ENCODE assay signal across 10 cellular contexts in the genomic region with DNA sequence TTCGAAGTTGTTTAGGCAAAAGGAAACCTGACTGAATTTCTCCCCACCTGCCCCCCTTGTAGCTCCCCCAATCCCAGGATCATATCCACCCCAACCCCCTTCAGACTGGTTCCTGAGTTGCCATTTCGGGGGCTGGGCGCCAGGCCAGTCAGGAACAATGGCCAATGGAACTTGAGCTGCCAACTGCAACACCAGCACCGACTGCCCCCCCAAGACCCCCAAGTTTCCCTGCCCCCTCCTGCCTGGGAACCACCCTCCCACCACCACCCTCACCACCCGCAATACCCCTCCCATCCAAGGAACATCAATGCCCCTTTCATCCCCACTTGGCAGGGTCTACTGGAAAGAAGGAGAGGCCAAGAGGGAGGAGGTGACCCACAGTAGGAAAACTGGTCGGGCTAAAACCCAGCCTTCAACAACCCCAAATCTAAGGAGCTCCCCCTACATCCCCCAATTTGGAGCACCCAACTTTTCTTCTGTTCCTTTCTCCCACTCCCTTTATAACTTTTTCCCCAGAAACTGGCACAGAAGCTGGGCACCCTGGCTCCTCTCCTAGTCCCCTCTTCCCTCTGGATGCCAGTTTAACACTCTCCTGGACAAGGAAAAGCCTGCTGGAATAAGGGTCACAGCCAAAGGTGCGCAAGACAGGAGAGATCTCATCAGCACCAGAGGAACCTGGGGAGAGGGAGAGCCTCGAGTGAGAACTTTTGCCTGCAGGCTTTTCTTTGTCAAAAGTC. TPM values are rescaled to one million over a fixed set of nuclear protein-coding genes. Genes with fewer than 3 reads are reported as not detected.
A peak's percentile ranks its signal among the peaks of the same experiment; 100 is the strongest.
DNase-seq lines count a peak whose midpoint lies in the region; ATAC-seq and TF ChIP-seq lines count a peak whose summit lies in the region.
"Had no signal": no experiment of that assay in that cellular context is flagged by ENCODE, and none has a peak within 500 bp of the region (broad histone marks: within the 10 kb centered on the region; RNA-seq: fewer than 3 reads in every experiment).

No MANE protein-coding gene starts in this region.

- H3K4me2 ChIP-seq in neuronal stem cell (ENCODE audit: insufficient read depth, low read length, poor library complexity, severe bottlenecking), result peak overlapping the region; percentile 94

- H3K4me1 ChIP-seq in cardiac muscle cell (ENCODE audit: low read depth), result peaks cover 35% of the 10 kb centered on the region
- H3K4me1 ChIP-seq in right cardiac atrium (ENCODE audit: control insufficient read depth, insufficient read depth, low read length), result peaks cover 12% of the 10 kb centered on the region
- peaks cover 4 to 13% of the 10 kb centered on the region in 2 donors for H3K4me1 ChIP-seq in neuronal stem cell (ENCODE audit: control insufficient read depth in 2 of 2, insufficient read depth in 1 of 2, low read depth in 1 of 2, low read length in 2 of 2)
- H3K4me1 ChIP-seq in upper lobe of right lung, result peaks cover 15% of the 10 kb centered on the region

- H4K8ac ChIP-seq in neuronal stem cell (ENCODE audit: low read depth, low read length), result no peak overlapping the region

- peaks cover 0 to 4% (median 1%) of the 10 kb centered on the region in 7 donors for H3K9me3 Mint-ChIP-seq in CD14-positive monocyte

- H2BK5ac ChIP-seq in neuronal stem cell (ENCODE audit: low read length), result peak overlapping the region; percentile 5

- H3K4me3 ChIP-seq in cardiac muscle cell (peak overlapping the region; percentile 65), right cardiac atrium (ENCODE audit: low read length) (no peak overlapping the region), neuronal stem cell (ENCODE audit: low read length in 2 of 2) (no peak overlapping the region), upper lobe of right lung (no peak overlapping the region)

- H3K9ac ChIP-seq in neuronal stem cell (ENCODE audit: low read depth, low read length, poor library complexity), result no peak overlapping the region

- peak overlapping the region in 1 of 7 donors; percentile 2 for H3K27ac Mint-ChIP-seq in CD14-positive monocyte

- TF ChIP-seq CTCF in cardiac muscle cell (IDR thresholded peaks at IDR 0.05; ENCODE audit: low read depth, low read length) (no peak), upper lobe of right lung (IDR thresholded peaks at IDR 0.05) (no peak), CD14-positive monocyte (IDR thresholded peaks at IDR 0.05) (no peak)

- peak overlapping the region in 1 of 2 donors; percentile 92 for H3K4me3 Mint-ChIP-seq in CD14-positive monocyte

- H3K14ac ChIP-seq in neuronal stem cell (ENCODE audit: low read length), result no peak overlapping the region

- peaks cover 1% of the 10 kb centered on the region for H3K36me3 ChIP-seq in cardiac muscle cell
- no peaks in the 10 kb centered on the region for H3K36me3 ChIP-seq in neuronal stem cell (replicated peaks in 1 of 2; ENCODE audit: control insufficient read depth in 2 of 2, insufficient read depth in 2 of 2, low read length in 2 of 2)
- peaks cover 6% of the 10 kb centered on the region for H3K36me3 ChIP-seq in upper lobe of right lung

- H3K9me3 ChIP-seq in cardiac muscle cell (ENCODE audit: low read depth) (no peaks in the 10 kb centered on the region), right cardiac atrium (ENCODE audit: control insufficient read depth, low read length) (no peaks in the 10 kb centered on the region), neuronal stem cell (replicated peaks in 1 of 2; ENCODE audit: control insufficient read depth in 2 of 2, insufficient read depth in 1 of 2, low read depth in 1 of 2, low read length in 2 of 2) (peaks cover 0 to 6% of the 10 kb centered on the region in 2 donors), upper lobe of right lung (no peaks in the 10 kb centered on the region)

- no peak overlapping the region for H2BK120ac ChIP-seq in neuronal stem cell (ENCODE audit: low read depth, low read length)

- no peak for ATAC-seq in left cardiac atrium
- no peak for ATAC-seq in right cardiac atrium
- no peak for ATAC-seq in upper lobe of right lung

- no peak overlapping the region for H2BK12ac ChIP-seq in neuronal stem cell (ENCODE audit: low read length)

- no peaks in the 10 kb centered on the region for H3K27me3 ChIP-seq in cardiac muscle cell
- H3K27me3 ChIP-seq in right cardiac atrium (ENCODE audit: control insufficient read depth, insufficient read depth), result no peaks in the 10 kb centered on the region
- H3K27me3 ChIP-seq in neuronal stem cell (ENCODE audit: control insufficient read depth in 3 of 3, insufficient read depth in 3 of 3, low read depth in 1 of 3, low read length in 3 of 3), result peaks cover 8 to 93% (median 36%) of the 10 kb centered on the region in 3 experiments
- no peaks in the 10 kb centered on the region for H3K27me3 ChIP-seq in upper lobe of right lung

- H2AFZ ChIP-seq in neuronal stem cell (ENCODE audit: low read length), result no peak overlapping the region

- H3K27ac ChIP-seq in cardiac muscle cell (peak overlapping the region; percentile 92), right cardiac atrium (ENCODE audit: low read length) (peak overlapping the region; percentile 92), neuronal stem cell (replicated peaks; ENCODE audit: low read length) (no peak overlapping the region), upper lobe of right lung (peak overlapping the region; percentile 88)

- no peak overlapping the region for H2BK15ac ChIP-seq in neuronal stem cell (ENCODE audit: low read length)

- H3K18ac ChIP-seq in neuronal stem cell (ENCODE audit: low read length), result peak overlapping the region; percentile 55

- no peaks in the 10 kb centered on the region for H3K79me1 ChIP-seq in neuronal stem cell (ENCODE audit: low read depth, low read length)

- no peak overlapping the region for H3K23ac ChIP-seq in neuronal stem cell (ENCODE audit: low read depth, low read length, poor library complexity)

- H3K36me3 Mint-ChIP-seq in CD14-positive monocyte, result peaks cover 0 to 1% of the 10 kb centered on the region in 2 donors

- H4K91ac ChIP-seq in neuronal stem cell (ENCODE audit: low read depth, low read length, poor library complexity), result no peak overlapping the region

- H3K4me1 Mint-ChIP-seq in CD14-positive monocyte, result peaks cover 38% of the 10 kb centered on the region

- H3K4ac ChIP-seq in neuronal stem cell (ENCODE audit: low read length), result no peak overlapping the region

- H2AK5ac ChIP-seq in neuronal stem cell (ENCODE audit: low read depth, low read length), result peak overlapping the region; percentile 36

- WGBS in right cardiac atrium, result 43% methylated on average over 8 of the region's 8 CpGs
- WGBS in neuronal stem cell (ENCODE audit: extremely low coverage in 2 of 2, insufficient read length in 2 of 2, insufficient replicate concordance in 1 of 2), 2 donors, result no CpG with 5 or more reads among the region's 8 CpGs

- intact Hi-C loops in left cardiac atrium (cut with DNase I) (no loop called here), right cardiac atrium (cut with DNase I) (no loop called here), upper lobe of right lung (cut with DNase I) (no loop called here), CD14-positive monocyte (cut with micrococcal nuclease) (no loop called here)

- peaks cover 43 to 53% (median 44%) of the 10 kb centered on the region in 3 donors for H3K27me3 Mint-ChIP-seq in CD14-positive monocyte (ENCODE audit: low read depth in 3 of 3)

- no peak for DNase-seq in cardiac muscle cell (ENCODE audit: low read depth in 1 of 2, low spot score in 1 of 2)
- no peak for DNase-seq in left cardiac atrium
- DNase-seq in right cardiac atrium, result peak in 2 of 3 donors; percentile 79
- no peak for DNase-seq in neuronal stem cell (ENCODE audit: low spot score)
- DNase-seq in upper lobe of right lung, result no peak
- no peak for DNase-seq in OCI-M2 (lab: John Stamatoyannopoulos, UW; ENCODE audit: unreplicated experiment)
- DNase-seq in CD14-positive monocyte (ENCODE audit: low spot score), result no peak
- no peak for DNase-seq in SHP77 (lab: John Stamatoyannopoulos, UW)
- DNase-seq: central memory CD4-positive, alpha-beta T cell; NCI-H1436 had no signal

RNA-seq across cellular contexts. Expression of gene NDRG2, which starts 1.6 kb away (rescaled TPM):
- 218 and 234 TPM in 2 replicates for total RNA-seq in cardiac muscle cell
- polyA plus RNA-seq in cardiac muscle cell, result 386 and 423 TPM in 2 replicates
- total RNA-seq in left cardiac atrium, result 100 to 1,000 TPM; 212 to 215 TPM
- 100 to 1,000 TPM; 219 to 368 (median 330) TPM for total RNA-seq in right cardiac atrium
- 351 TPM for polyA plus RNA-seq in right cardiac atrium
- 2.3 TPM for polyA plus RNA-seq in neuronal stem cell (2013, experiment 1 of 2)
- polyA plus RNA-seq in neuronal stem cell (2013, experiment 2 of 2), result 2.3 TPM
- total RNA-seq in upper lobe of right lung, result 127 TPM
- polyA plus RNA-seq in CD14-positive monocyte, result 10 to 100 TPM in 1 of 2 donors, 1 to 10 TPM in 1; 6.8 to 11.1 TPM

RNA-seq across cellular contexts. Expression of gene TPPP2, which starts 3.6 kb away (rescaled TPM):
- total RNA-seq in cardiac muscle cell, result 0.92 TPM in 1 of 2 replicates, not detected in the other
- polyA plus RNA-seq in cardiac muscle cell, result 0.39 and 1.9 TPM in 2 replicates
- total RNA-seq in left cardiac atrium, result 1 to 10 TPM in 1 of 2 donors, under 1 TPM in 1; 0.44 to 1.6 TPM
- 1 to 10 TPM in 3 of 4 donors, under 1 TPM in 1; 0.56 to 1.7 (median 1.1) TPM for total RNA-seq in right cardiac atrium
- 0.43 TPM for polyA plus RNA-seq in right cardiac atrium
- not detected for polyA plus RNA-seq in neuronal stem cell (2013, experiment 1 of 2)
- not detected for polyA plus RNA-seq in neuronal stem cell (2013, experiment 2 of 2)
- total RNA-seq in upper lobe of right lung, result not detected
- not detected for polyA plus RNA-seq in CD14-positive monocyte

RNA-seq across cellular contexts. Expression of gene RNASE13, which starts 8.2 kb away (rescaled TPM):
- total RNA-seq in cardiac muscle cell, result not detected in 2 replicates
- polyA plus RNA-seq in cardiac muscle cell, result 0.84 TPM in 1 of 2 replicates, not detected in the other
- total RNA-seq in left cardiac atrium, result not detected
- total RNA-seq in right cardiac atrium, result not detected
- not detected for polyA plus RNA-seq in right cardiac atrium
- 0.01 TPM for polyA plus RNA-seq in neuronal stem cell (2013, experiment 1 of 2)
- not detected for polyA plus RNA-seq in neuronal stem cell (2013, experiment 2 of 2)
- not detected for total RNA-seq in upper lobe of right lung
- polyA plus RNA-seq in CD14-positive monocyte, result not detected

RNA-seq across cellular contexts. Expression of gene RNASE7, which starts 15.7 kb away (rescaled TPM):
- total RNA-seq in cardiac muscle cell, result not detected in 2 replicates
- polyA plus RNA-seq in cardiac muscle cell, result not detected in 2 replicates
- not detected for total RNA-seq in left cardiac atrium
- not detected for total RNA-seq in right cardiac atrium
- not detected for polyA plus RNA-seq in right cardiac atrium
- polyA plus RNA-seq in neuronal stem cell (2013, experiment 1 of 2), result not detected
- polyA plus RNA-seq in neuronal stem cell (2013, experiment 2 of 2), result not detected
- not detected for total RNA-seq in upper lobe of right lung
- polyA plus RNA-seq in CD14-positive monocyte, result not detected

RNA-seq across cellular contexts. Expression of gene SLC39A2, which starts 27.3 kb away (rescaled TPM):
- total RNA-seq in cardiac muscle cell (0.14 TPM in 1 of 2 replicates, not detected in the other), left cardiac atrium (not detected), right cardiac atrium (under 1 TPM in 2 of 4 donors, not detected in 2; 0.29 to 0.35 TPM), upper lobe of right lung (not detected)
- polyA plus RNA-seq in cardiac muscle cell (not detected in 2 replicates), right cardiac atrium (0.16 TPM), CD14-positive monocyte (not detected)
- 0.14 TPM for polyA plus RNA-seq in neuronal stem cell (2013, experiment 1 of 2)
- 0.08 TPM for polyA plus RNA-seq in neuronal stem cell (2013, experiment 2 of 2)

Comparison
In these comparisons a context has a peak if more than half of its experiments do, and no peak if none do; other contexts are left out.
1. DNase-seq: peak in right cardiac atrium (2 of 3); none in cardiac muscle cell (0 of 2), left cardiac atrium (single experiment), neuronal stem cell (single experiment), upper lobe of right lung (single experiment), OCI-M2 (single experiment), CD14-positive monocyte (single experiment) and SHP77 (0 of 2).